Comparison of ENCODE assay signal across 17 cellular contexts in the genomic region with DNA sequence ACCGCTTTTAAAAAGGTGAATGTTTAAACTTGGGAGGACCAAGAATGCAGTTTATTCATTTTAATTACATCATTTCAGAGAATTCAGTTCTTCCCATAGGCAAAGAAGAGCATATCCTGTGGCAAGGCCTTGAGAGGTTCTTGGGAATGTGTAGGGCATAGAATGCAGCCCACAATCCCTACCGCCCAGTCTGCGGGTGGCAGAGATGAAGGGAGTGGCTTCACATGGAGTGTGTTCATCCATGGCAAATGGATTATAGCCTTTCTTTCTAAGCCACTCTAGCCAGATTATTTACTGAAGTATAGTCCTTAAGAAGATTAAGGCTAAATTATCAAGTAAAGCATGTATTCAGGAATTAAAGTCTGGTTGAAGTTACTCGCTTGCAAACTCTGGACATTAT.
DNase-seq lines count a peak whose midpoint lies in the region; ATAC-seq and TF ChIP-seq lines count a peak whose summit lies in the region.
"Had no signal": no experiment of that assay in that cellular context is flagged by ENCODE, and none has a peak within 500 bp of the region (broad histone marks: within the 10 kb centered on the region; RNA-seq: fewer than 3 reads in every experiment).

No MANE protein-coding gene starts in this region.

- no TSS peak for BruUV-seq in Calu3 (replicated peaks; lab: Mats Ljungman, UMichigan)

- no peaks in the 10 kb centered on the region for H3K4me1 ChIP-seq in right lobe of liver
- H3K4me1 ChIP-seq: HAP-1 had no signal

- TF ChIP-seq CTCF in Calu3 (IDR thresholded peaks at IDR 0.05; ENCODE audit: unreplicated experiment) (no peak), nephron (IDR thresholded peaks at IDR 0.05; ENCODE audit: unreplicated experiment in 3 of 3) (no peak), right lobe of liver (IDR thresholded peaks at IDR 0.05) (no peak)

- no peaks in the 10 kb centered on the region for H3K9me3 ChIP-seq in right lobe of liver
- H3K9me3 ChIP-seq: HAP-1 had no signal

- no peak for DNase-seq in Calu3
- DNase-seq in NCI-H82 (lab: John Stamatoyannopoulos, UW) = peak; percentile 91
- no peak for DNase-seq in right lobe of liver
- DNase-seq in sciatic nerve (ENCODE audit: low spot score) = no peak
- no peak for DNase-seq in activated effector memory CD4-positive, alpha-beta T cell treated with Interleukin-2 at 50 U/mL for 16 hours
- DNase-seq: AML-193; CD4-positive, alpha-beta T cell; DMS 273 treated with DMSO at 0.1 percent for 48 hours; DMS53; DND-41; EL; GM23248 had no signal

- CTCF ChIA-PET in Calu3 (lab: Charles Lee) = no interaction called here

- TF ChIP-seq POLR2A in right lobe of liver (IDR thresholded peaks at IDR 0.05) = no peak

- H3K27me3 ChIP-seq in right lobe of liver = no peaks in the 10 kb centered on the region

- no peak overlapping the region for H3K27ac ChIP-seq in right lobe of liver
- H3K27ac ChIP-seq: C4-2B, GM23248 had no signal

- H3K27me3 Mint-ChIP-seq in Calu3 (ENCODE audit: unreplicated experiment) (no peaks in the 10 kb centered on the region), nephron (ENCODE audit: low read depth) (no peaks in the 10 kb centered on the region)
- H3K27me3 Mint-ChIP-seq: CD4-positive, alpha-beta T cell had no signal

- ATAC-seq in right lobe of liver = no peak
- ATAC-seq in sciatic nerve = no peak
- no peak for ATAC-seq in GM21723 (IDR thresholded peaks at IDR 0.05; ENCODE audit: unreplicated experiment)
- ATAC-seq: GM12878 had no signal

- intact Hi-C loops in Calu3 (cut with micrococcal nuclease; ENCODE audit: unreplicated experiment) = loop anchor here (5.0 kb wide), 1 partner anchor 77 kb away; no protein-coding TSS in a partner anchor
- intact Hi-C loops in right lobe of liver (cut with DNase I) = no loop called here
- intact Hi-C loops in sciatic nerve (cut with DNase I) = no loop called here

- H3K4me1 Mint-ChIP-seq in Calu3 (ENCODE audit: low read depth, unreplicated experiment) = peaks cover 58% of the 10 kb centered on the region
- peaks cover 10% of the 10 kb centered on the region for H3K4me1 Mint-ChIP-seq in nephron

- no peak overlapping the region for H3K4me3 ChIP-seq in right lobe of liver
- H3K4me3 ChIP-seq: GM12878, GM23248, HAP-1 had no signal

- H3K27ac Mint-ChIP-seq in Calu3 (ENCODE audit: unreplicated experiment) = peak overlapping the region; percentile 50
- peak overlapping the region; percentile 90 to 91 (median 91) for H3K27ac Mint-ChIP-seq in nephron
- H3K27ac Mint-ChIP-seq: CD4-positive, alpha-beta T cell had no signal

- H3K36me3 Mint-ChIP-seq in Calu3 (ENCODE audit: insufficient read depth, unreplicated experiment) = peaks cover 10% of the 10 kb centered on the region
- H3K36me3 Mint-ChIP-seq in nephron (ENCODE audit: low read depth) = no peaks in the 10 kb centered on the region

- H3K36me3 ChIP-seq in right lobe of liver = no peaks in the 10 kb centered on the region
- H3K36me3 ChIP-seq: HAP-1 had no signal

- H3K9me3 Mint-ChIP-seq in Calu3 (ENCODE audit: low read depth, unreplicated experiment) (no peaks in the 10 kb centered on the region), nephron (no peaks in the 10 kb centered on the region)

- H3K4me3 Mint-ChIP-seq in Calu3 (ENCODE audit: low read depth, unreplicated experiment) = peak overlapping the region; percentile 33
- H3K4me3 Mint-ChIP-seq in nephron = no peak overlapping the region
- H3K4me3 Mint-ChIP-seq: CD4-positive, alpha-beta T cell had no signal

- 70% methylated on average over 3 of the region's 4 CpGs for WGBS in right lobe of liver (ENCODE audit: insufficient coverage, low coverage, low lambda C conversion rate, missing lambda C conversion rate)
